ENCODE assay signal across 1 cellular context in genomic region chrX:72735561-72735960, GRCh38.
TF ChIP-seq lines count a peak whose summit lies in the region.

No MANE protein-coding gene starts in this region.

TF ChIP-seq in SK-N-SH, 30 proteins besides CTCF, POLR2A, EP300 and RAD21:
- TF ChIP-seq RFX5 (IDR thresholded peaks at IDR 0.05; ENCODE audit: low read length) = no peak
- TF ChIP-seq TEAD4 (IDR thresholded peaks at IDR 0.05; ENCODE audit: borderline replicate concordance, insufficient read depth) = no peak
- no peak for TF ChIP-seq USF2 (IDR thresholded peaks at IDR 0.05; ENCODE audit: borderline replicate concordance, low read depth, low read length)
- no peak for TF ChIP-seq MEF2A (IDR thresholded peaks at IDR 0.05; ENCODE audit: borderline replicate concordance, low read depth)
- no peak for TF ChIP-seq SMC3 (IDR thresholded peaks at IDR 0.05; ENCODE audit: low read depth, low read length)
- no peak for TF ChIP-seq ELF1 (IDR thresholded peaks at IDR 0.05)
- no peak for TF ChIP-seq MAX (IDR thresholded peaks at IDR 0.05; ENCODE audit: low read depth)
- TF ChIP-seq NRF1 (IDR thresholded peaks at IDR 0.05; ENCODE audit: low read depth, low read length) = no peak
- TF ChIP-seq IRF3 (IDR thresholded peaks at IDR 0.05; ENCODE audit: low read depth, low read length) = no peak
- TF ChIP-seq RXRA (IDR thresholded peaks at IDR 0.05; ENCODE audit: borderline replicate concordance, low read depth) = no peak
- TF ChIP-seq ZBTB33 (IDR thresholded peaks at IDR 0.05; ENCODE audit: borderline replicate concordance, low read depth) = no peak
- TF ChIP-seq CHD2 (IDR thresholded peaks at IDR 0.05; ENCODE audit: low read length, partially characterized antibody) = no peak
- TF ChIP-seq USF1 (IDR thresholded peaks at IDR 0.05; ENCODE audit: borderline replicate concordance, low read depth) = no peak
